In the genomic region with DNA sequence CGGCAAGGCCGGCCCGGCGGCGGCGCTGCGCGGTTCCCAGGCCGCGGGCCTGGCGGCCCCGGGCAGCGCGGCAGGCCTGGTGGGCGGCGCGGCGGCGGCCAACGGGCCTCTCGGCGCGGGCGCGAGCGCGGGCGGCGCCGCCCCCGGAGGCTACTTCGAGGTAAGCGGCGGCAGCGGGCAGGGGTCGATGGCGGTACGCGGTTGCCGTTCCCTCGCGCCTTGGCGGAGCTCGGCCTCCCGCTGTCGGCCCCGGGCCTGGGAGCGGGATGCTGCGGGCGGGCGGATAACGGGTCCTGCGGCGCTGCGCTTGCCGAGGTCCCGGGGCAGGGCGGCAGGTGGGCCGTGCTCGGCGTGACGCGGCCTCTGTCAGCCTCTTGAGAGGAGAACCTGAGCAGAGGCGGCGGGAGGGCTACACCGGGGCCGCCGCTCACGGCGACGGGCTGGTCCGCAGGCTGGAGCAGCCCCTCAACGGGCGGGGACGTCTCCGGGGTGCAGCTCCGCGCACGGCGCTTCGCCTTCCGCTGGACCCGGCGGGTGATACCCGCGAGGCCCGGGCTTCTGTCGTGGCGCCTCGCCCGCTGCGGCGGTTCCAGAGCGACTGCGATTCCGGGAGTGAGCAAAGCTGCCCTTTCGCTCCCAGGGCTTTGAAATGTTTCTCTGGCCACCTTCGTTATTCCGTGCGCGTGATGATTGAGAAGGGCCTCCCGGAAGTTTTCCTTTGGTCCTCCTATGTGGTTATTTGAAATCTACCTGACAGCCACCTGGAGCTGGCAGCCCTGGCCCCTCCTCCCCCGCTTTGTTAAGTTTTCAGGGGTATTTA, we compare ENCODE assay signal across 8 cellular contexts. TPM values are rescaled to one million over a fixed set of nuclear protein-coding genes. Genes with fewer than 3 reads are reported as not detected.
DNase-seq lines count a peak whose midpoint lies in the region; ATAC-seq and TF ChIP-seq lines count a peak whose summit lies in the region.

No MANE protein-coding gene starts in this region.

- H3K9me3 ChIP-seq in trophoblast cell (ENCODE audit: insufficient read depth, low read depth, low read length) (no peaks in the 10 kb centered on the region), tibial nerve (no peaks in the 10 kb centered on the region)

- peaks cover 23% of the 10 kb centered on the region for H3K4me1 Mint-ChIP-seq in activated naive CD4-positive, alpha-beta T cell treated with anti-CD3 and anti-CD28 coated beads for 36 hours (ENCODE audit: low read depth)

- no peak for TF ChIP-seq CTCF in RWPE1 (conservative IDR thresholded peaks at IDR 0.05; ENCODE audit: low read depth)
- no peak for TF ChIP-seq CTCF in tibial nerve (IDR thresholded peaks at IDR 0.05)

- DNase-seq in NCI-H2107 treated with DMSO at 0.1 percent for 48 hours (lab: John Stamatoyannopoulos, UW; ENCODE audit: unreplicated experiment), result peak; percentile 22
- no peak for DNase-seq in NCI-H2107 (lab: John Stamatoyannopoulos, UW)
- DNase-seq in RWPE1 (ENCODE audit: low spot score), result peak; percentile 14
- DNase-seq in activated naive CD4-positive, alpha-beta T cell treated with anti-CD3 and anti-CD28 coated beads for 36 hours, result peak; percentile 46
- DNase-seq in Right ventricle myocardium superior, result peak; percentile 64
- peak; percentile 40 to 71 for DNase-seq in trophoblast cell
- DNase-seq in tibial nerve (ENCODE audit: low spot score in 2 of 2), result no peak

- H3K27me3 ChIP-seq in trophoblast cell (ENCODE audit: insufficient read depth, low read length), result no peaks in the 10 kb centered on the region
- no peaks in the 10 kb centered on the region for H3K27me3 ChIP-seq in tibial nerve

- peak overlapping the region; percentile 71 for H3K4ac ChIP-seq in trophoblast cell (ENCODE audit: low read depth, low read length)

- intact Hi-C loops in activated naive CD4-positive, alpha-beta T cell treated with anti-CD3 and anti-CD28 coated beads for 36 hours (cut with micrococcal nuclease), result loop anchor here (2.0 to 5.0 kb wide), 5 partner anchors 155 to 400 kb away; no protein-coding TSS in a partner anchor
- intact Hi-C loops in Right ventricle myocardium superior (cut with DNase I), result no loop called here

- H3K18ac ChIP-seq in trophoblast cell (ENCODE audit: low read length), result peak overlapping the region; percentile 57

- peaks cover 35% of the 10 kb centered on the region for H3K79me2 ChIP-seq in trophoblast cell (ENCODE audit: control insufficient read depth, insufficient read depth, low read length, poor library complexity)

- H3K4me2 ChIP-seq in trophoblast cell (ENCODE audit: low read length), result peak overlapping the region; percentile 89

- H3K4me3 Mint-ChIP-seq in activated naive CD4-positive, alpha-beta T cell treated with anti-CD3 and anti-CD28 coated beads for 36 hours, result peak overlapping the region; percentile 83

- no peak overlapping the region for H3K23ac ChIP-seq in trophoblast cell (ENCODE audit: low read length)

- peak overlapping the region; percentile 92 for H3K27ac ChIP-seq in RWPE1
- peak overlapping the region; percentile 86 for H3K27ac ChIP-seq in trophoblast cell (ENCODE audit: low read depth, low read length)
- H3K27ac ChIP-seq in tibial nerve, result peak overlapping the region; percentile 75 to 98 (median 97)

- H3K9ac ChIP-seq in trophoblast cell (ENCODE audit: low read length), result peak overlapping the region; percentile 88

- H3K27ac Mint-ChIP-seq in activated naive CD4-positive, alpha-beta T cell treated with anti-CD3 and anti-CD28 coated beads for 36 hours, result peak overlapping the region; percentile 83

- CTCF ChIA-PET in RWPE1 (lab: Yijun Ruan, JAX), result no interaction called here
- CTCF ChIA-PET in activated naive CD4-positive, alpha-beta T cell treated with anti-CD3 and anti-CD28 coated beads for 36 hours (lab: Charles Lee), result interaction anchor here (0.9 kb wide), 1 partner anchor 33 kb away, joined by 3 read pairs; no protein-coding TSS in a partner anchor

- peak overlapping the region; percentile 5 for H4K12ac ChIP-seq in trophoblast cell (ENCODE audit: low read depth, low read length)

- no peaks in the 10 kb centered on the region for H3K27me3 Mint-ChIP-seq in activated naive CD4-positive, alpha-beta T cell treated with anti-CD3 and anti-CD28 coated beads for 36 hours (ENCODE audit: low read depth)

- peaks cover 13% of the 10 kb centered on the region for H3K79me1 ChIP-seq in trophoblast cell (ENCODE audit: low read length)

- no peaks in the 10 kb centered on the region for H3K9me3 Mint-ChIP-seq in activated naive CD4-positive, alpha-beta T cell treated with anti-CD3 and anti-CD28 coated beads for 36 hours

- peaks cover 2% of the 10 kb centered on the region in 2 experiments for H3K36me3 ChIP-seq in trophoblast cell (ENCODE audit: control insufficient read depth in 1 of 2, insufficient read depth in 2 of 2, low read length in 2 of 2)
- H3K36me3 ChIP-seq in tibial nerve, result no peaks in the 10 kb centered on the region

- no peak for TF ChIP-seq POLR2A in tibial nerve (IDR thresholded peaks at IDR 0.05)

- H3K36me3 Mint-ChIP-seq in activated naive CD4-positive, alpha-beta T cell treated with anti-CD3 and anti-CD28 coated beads for 36 hours (ENCODE audit: low read depth), result peaks cover 6% of the 10 kb centered on the region

- H3K14ac ChIP-seq in trophoblast cell (ENCODE audit: low read length), result peak overlapping the region; percentile 63

- POLR2A ChIA-PET in RWPE1 (lab: Yijun Ruan, JAX; ENCODE audit: low non-redundant PET), result no interaction called here

- H2AFZ ChIP-seq in trophoblast cell (ENCODE audit: insufficient read depth, low read length, poor library complexity), result peak overlapping the region; percentile 28

- no peak overlapping the region for H2AK5ac ChIP-seq in trophoblast cell (ENCODE audit: low read length)

- no CpG with 5 or more reads among the region's 103 CpGs for whole genome bisulfite sequencing in trophoblast cell (ENCODE audit: extremely low coverage, insufficient coverage, insufficient read length)
- 1 to 3% methylated on average over 7 to 49 of the region's 103 CpGs for WGBS in tibial nerve, 2 donors

- peak overlapping the region; percentile 7 for H2BK5ac ChIP-seq in trophoblast cell (ENCODE audit: low read depth, low read length, poor library complexity)

- peak overlapping the region; percentile 37 for H4K8ac ChIP-seq in trophoblast cell (ENCODE audit: low read depth, low read length)

- ATAC-seq in HG03066 (IDR thresholded peaks at IDR 0.05; ENCODE audit: low read depth, unreplicated experiment) (peak; percentile 15), Right ventricle myocardium superior (ENCODE audit: poor library complexity) (peak; percentile 0)

- TF ChIP-seq EP300 in tibial nerve (IDR thresholded peaks at IDR 0.05), result no peak

- H3K4me1 ChIP-seq in trophoblast cell (ENCODE audit: control insufficient read depth in 1 of 2, insufficient read depth in 2 of 2, low read length in 2 of 2), result peaks cover 0 to 2% of the 10 kb centered on the region in 2 experiments
- H3K4me1 ChIP-seq in tibial nerve, result peaks cover 0 to 44% (median 15%) of the 10 kb centered on the region in 4 donors

- peak overlapping the region; percentile 76 for H4K91ac ChIP-seq in trophoblast cell (ENCODE audit: low read depth, low read length)

- no peak overlapping the region for H2BK12ac ChIP-seq in trophoblast cell (ENCODE audit: low read length)

- H3K4me3 ChIP-seq in trophoblast cell (ENCODE audit: low read depth, low read length), result peak overlapping the region; percentile 98
- H3K4me3 ChIP-seq in tibial nerve, result peak overlapping the region; percentile 70 to 99 (median 83)

- H2BK120ac ChIP-seq in trophoblast cell (ENCODE audit: insufficient read depth, low read length, poor library complexity), result no peak overlapping the region

RNA-seq across cellular contexts. Expression of a gene that starts 0.8 kb away (rescaled TPM):
- 10 to 100 TPM; 20.1 to 20.4 TPM for total RNA-seq in activated naive CD4-positive, alpha-beta T cell treated with anti-CD3 and anti-CD28 coated beads for 36 hours
- 14.5 TPM for total RNA-seq in Right ventricle myocardium superior
- 12.4 and 13.0 TPM in 2 replicates for polyA plus RNA-seq in trophoblast cell (2013)
- 10 to 100 TPM; 28.6 to 54.6 (median 36.0) TPM for total RNA-seq in tibial nerve

Comparison
In these comparisons a context has a peak if more than half of its experiments do, and no peak if none do; other contexts are left out.
1. DNase-seq: peak in NCI-H2107 treated with DMSO at 0.1 percent for 48 hours (single experiment), RWPE1 (single experiment), activated naive CD4-positive, alpha-beta T cell treated with anti-CD3 and anti-CD28 coated beads for 36 hours (single experiment), Right ventricle myocardium superior (single experiment) and trophoblast cell (2 of 2); none in NCI-H2107 (single experiment) and tibial nerve (0 of 2).
2. Peak in every context shown above with its lines, with median percentiles within 50 percentile points of each other: H3K27ac ChIP-seq.